ENCODE assay signal across 28 cellular contexts in genomic region chr9:116403171-116403570, GRCh38.
"Had no signal": no experiment of that assay in that cellular context is flagged by ENCODE, and none has a peak within 500 bp of the region (broad histone marks: within the 10 kb centered on the region; RNA-seq: fewer than 3 reads in every experiment).

No MANE protein-coding gene starts in this region.

- H3K4me1 ChIP-seq: body of pancreas, breast epithelium had no signal

- DNase-seq: activated B cell treated with CpG ODN at 0.5 μM for 24 hours; activated CD4-positive, alpha-beta memory T cell treated with anti-CD3 and anti-CD28 coated beads for 36 hours; activated CD4-positive, alpha-beta T cell treated with anti-CD3 and anti-CD28 coated beads for 4 hours; activated CD4-positive, alpha-beta T cell treated with anti-CD3 and anti-CD28 coated beads, Interleukin-2, amount 10 ng/mL, durations not matched to agents 24 days and 14 days; activated CD4-positive, alpha-beta T cell treated with anti-CD3 and anti-CD28 coated beads, Interleukin-2, amount 50 U/mL, for 1 hour; activated CD4-positive, alpha-beta T cell treated with anti-CD3 and anti-CD28 coated beads, Interleukin-2, amount 50 U/mL, for 4 hours; activated CD4-positive, CD25-positive, alpha-beta regulatory T cell treated with anti-CD3 and anti-CD28 coated beads, Interleukin-2, amount 50 U/mL, for 72 hours; activated CD8-positive, alpha-beta memory T cell treated with anti-CD3 and anti-CD28 coated beads, Interleukin-2, amount 50 U/mL, for 4 hours; activated CD8-positive, alpha-beta T cell treated with anti-CD3 and anti-CD28 coated beads for 36 hours; activated effector memory CD4-positive, alpha-beta T cell treated with Interleukin-2 at 50 U/mL for 16 hours; activated gamma-delta T cell; activated naive CD4-positive, alpha-beta T cell treated with anti-CD3 and anti-CD28 coated beads, Interleukin-2, amount 10 ng/mL, durations not matched to agents 7 days and 5 days; activated naive CD4-positive, alpha-beta T cell treated with Interleukin-2 at 50 U/mL for 16 hours; activated naive CD8-positive, alpha-beta T cell treated with anti-CD3 and anti-CD28 coated beads, Interleukin-2, amount 10 ng/mL, durations not matched to agents 7 days and 5 days; activated naive CD8-positive, alpha-beta T cell treated with anti-CD3 and anti-CD28 coated beads, Interleukin-2, amount 50 U/mL, for 24 hours; activated T-cell treated with anti-CD3 and anti-CD28 coated beads for 4 hours; activated T-cell treated with anti-CD3 and anti-CD28 coated beads, Interleukin-2, amount 50 U/mL, for 1 hour; activated T-cell treated with anti-CD3 and anti-CD28 coated beads, Interleukin-2, amount 50 U/mL, for 48 hours; amniotic stem cell; aorta; body of pancreas; brain microvascular endothelial cell; central memory CD4-positive, alpha-beta T cell; T-helper 1 cell; T-helper 2 cell; T-helper 9 cell had no signal

- H3K27ac ChIP-seq: body of pancreas, brain microvascular endothelial cell, breast epithelium, VCaP had no signal

- ATAC-seq: activated CD8-positive, alpha-beta T cell treated with anti-CD3 and anti-CD28 coated beads for 36 hours; activated naive CD8-positive, alpha-beta T cell treated with anti-CD3 and anti-CD28 coated beads, Interleukin-2, amount 50 U/mL, for 24 hours; body of pancreas had no signal

- H3K36me3 ChIP-seq: breast epithelium had no signal

- H3K9me3 ChIP-seq: body of pancreas, breast epithelium had no signal

- H3K27me3 ChIP-seq: body of pancreas, brain microvascular endothelial cell, breast epithelium had no signal

- H3K4me3 ChIP-seq: body of pancreas, breast epithelium had no signal
